ENCODE assay signal across 8 cellular contexts in the genomic region with DNA sequence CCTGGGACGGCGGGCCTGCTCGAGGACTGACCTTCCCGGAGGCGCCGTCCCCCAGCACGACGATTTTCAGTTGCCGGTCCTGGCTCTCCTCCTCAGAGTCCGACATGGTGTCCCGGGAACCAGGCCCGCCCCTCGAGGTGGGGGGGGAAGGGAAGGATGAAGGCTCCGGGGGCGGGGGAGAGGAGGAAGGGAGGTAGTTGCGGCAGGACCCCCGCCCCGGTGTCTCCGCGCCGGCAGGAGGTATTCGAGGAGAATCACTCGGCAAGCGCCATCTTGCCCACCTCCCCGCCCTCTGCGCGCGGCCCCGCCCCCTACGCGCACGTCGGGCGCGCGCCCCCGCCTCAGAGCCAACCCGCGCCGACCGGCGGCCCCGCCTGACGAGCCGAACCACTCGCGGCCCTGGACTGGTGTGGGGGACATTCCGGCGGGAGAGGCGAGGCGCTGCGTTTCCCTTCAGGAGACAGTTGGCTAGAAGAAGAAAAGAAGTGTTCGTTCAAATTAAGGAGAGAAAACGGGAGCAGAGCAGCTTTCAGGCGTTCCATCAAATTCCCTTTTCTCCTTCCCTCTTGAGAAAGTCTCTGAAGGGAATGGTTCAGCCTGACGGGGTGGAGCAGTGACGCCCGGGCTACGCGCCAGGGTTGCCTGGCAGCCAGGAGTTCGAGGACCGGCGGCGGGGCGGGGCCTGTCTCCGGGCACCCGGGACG. TPM values are rescaled to one million over a fixed set of nuclear protein-coding genes. Genes with fewer than 3 reads are reported as not detected.
DNase-seq lines count a peak whose midpoint lies in the region; ATAC-seq, FAIRE-seq and TF ChIP-seq lines count a peak whose summit lies in the region.

A gene (minus strand): TSS at position 296 of the 704 bp plus-strand sequence.

- peak; percentile 95 for ATAC-seq in HG02973 (IDR thresholded peaks at IDR 0.05; ENCODE audit: unreplicated experiment)
- ATAC-seq in left ventricle myocardium superior = peak; percentile 99

- DNase-seq in GM18507 (ENCODE audit: extremely low spot score, insufficient read length, low read depth) = peak; percentile 74
- DNase-seq in NCI-H1930 (lab: John Stamatoyannopoulos, UW) = peak; percentile 86 to 91
- DNase-seq in anterior cingulate cortex (lab: John Stamatoyannopoulos, UW) = peak; percentile 65 to 100 (median 96)
- DNase-seq in left ventricle myocardium superior = peak; percentile 98
- DNase-seq in prostate gland (ENCODE audit: low spot score) = peak; percentile 94
- peak; percentile 94 for DNase-seq in ureter (ENCODE audit: low spot score)

- TF ChIP-seq POLR2A in prostate gland (IDR thresholded peaks at IDR 0.05) = peak; percentile 76

- peak; percentile 94 for FAIRE-seq in GM18507 (lab: Jason Lieb, UNC)

- no peak for TF ChIP-seq CTCF in prostate gland (IDR thresholded peaks at IDR 0.05)

- no peaks in the 10 kb centered on the region for H3K9me3 ChIP-seq in prostate gland

- no peaks in the 10 kb centered on the region for H3K4me1 ChIP-seq in prostate gland (replicated peaks)

- H3K27ac ChIP-seq in prostate gland = peak within 1 kb of the TSS; percentile 85 to 87

- WGBS in prostate gland = under 1% methylated on average over 62 of the region's 68 CpGs

- intact Hi-C loops in T-helper 2 cell treated with Interferon-gamma antibody and Interleukin-4, amounts not matched to agents 100 ng/mL and 5 ng/mL, for 36 hours (cut with micrococcal nuclease) = loop anchor here (1.0 to 5.0 kb wide), 5 partner anchors 31 to 1519 kb away; a partner anchor contains a TSS
- intact Hi-C loops in left ventricle myocardium superior (cut with micrococcal nuclease) = no loop called here
- intact Hi-C loops in prostate gland (cut with DNase I) = no loop called here

- no peaks in the 10 kb centered on the region for H3K36me3 ChIP-seq in prostate gland

- H3K4me3 ChIP-seq in prostate gland = peak within 1 kb of the TSS; percentile 69 to 73

- no peaks in the 10 kb centered on the region for H3K27me3 ChIP-seq in prostate gland (replicated peaks; ENCODE audit: insufficient read depth)

RNA-seq across cellular contexts. Expression of the gene that starts here (rescaled TPM):
- 16.6 and 16.7 TPM in 2 replicates for total RNA-seq in T-helper 2 cell treated with Interferon-gamma antibody and Interleukin-4, amounts not matched to agents 100 ng/mL and 5 ng/mL, for 36 hours
- total RNA-seq in left ventricle myocardium superior (20.8 TPM), prostate gland (10 to 100 TPM; 19.7 to 21.4 TPM), ureter (17.1 TPM)

Comparison
In these comparisons a context has a peak if more than half of its experiments do, and no peak if none do; other contexts are left out.
1. Peak in every context shown above with its lines: DNase-seq, ATAC-seq, H3K4me3 ChIP-seq and H3K27ac ChIP-seq.